ENCODE assay signal across 22 cellular contexts in genomic region chr1:92354259-92354658, GRCh38.
"Had no signal": no experiment of that assay in that cellular context is flagged by ENCODE, and none has a peak within 500 bp of the region (broad histone marks: within the 10 kb centered on the region; RNA-seq: fewer than 3 reads in every experiment).

No MANE protein-coding gene starts in this region.

- FAIRE-seq: colon, endothelial cell of umbilical vein, frontal cortex had no signal

- H3K4me3 ChIP-seq: dorsolateral prefrontal cortex, esophagus muscularis mucosa, gastroesophageal sphincter, heart left ventricle, hepatocyte, left lung, lower lobe of right lung had no signal

- H3K4me1 ChIP-seq: esophagus muscularis mucosa, foreskin keratinocyte, gastroesophageal sphincter, heart left ventricle, left lung, lower lobe of right lung had no signal

- H3K27me3 ChIP-seq: dorsolateral prefrontal cortex, esophagus muscularis mucosa, foreskin keratinocyte, gastroesophageal sphincter, heart left ventricle, hepatocyte, left lung had no signal

- DNase-seq: cortex of kidney; dorsolateral prefrontal cortex; effector CD4-positive, alpha-beta T cell; effector memory CD4-positive, alpha-beta T cell; foreskin keratinocyte; heart left ventricle; hypothalamus; immature natural killer cell; islet precursor cell; kidney; kidney glomerular epithelial cell; left lung; left ventricle myocardium superior; lower lobe of right lung; mesenchymal stem cell; naive thymus-derived CD4-positive, alpha-beta T cell had no signal

- H3K27ac ChIP-seq: dorsolateral prefrontal cortex, esophagus muscularis mucosa, foreskin keratinocyte, gastroesophageal sphincter, heart left ventricle, hepatocyte, left lung, lower lobe of right lung had no signal

- ATAC-seq: foreskin keratinocyte; gastroesophageal sphincter; heart left ventricle; left lung; left ventricle myocardium superior; lower lobe of right lung; naive thymus-derived CD4-positive, alpha-beta T cell had no signal
